In genomic region chr1:232322162-232322734, GRCh38 we compare ENCODE assay signal across 16 cellular contexts.
"Had no signal": no experiment of that assay in that cellular context is flagged by ENCODE, and none has a peak within 500 bp of the region (broad histone marks: within the 10 kb centered on the region; RNA-seq: fewer than 3 reads in every experiment).

No MANE protein-coding gene starts in this region.

- H3K36me3 Mint-ChIP-seq: activated naive CD8-positive, alpha-beta T cell treated with anti-CD3 and anti-CD28 coated beads, Interleukin-2, amount 10 ng/mL, durations not matched to agents 7 days and 5 days; mesothelial cell of epicardium; naive B cell; stimulated activated memory B cell treated with anti-CD40 and anti-IgM and Interleukin-4, amounts not matched to agents 10 μg/mL and 1 μg/mL and 100 μg/mL, for 72 hours had no signal

- H3K27me3 Mint-ChIP-seq: stimulated activated memory B cell treated with anti-CD40 and anti-IgM and Interleukin-4, amounts not matched to agents 10 μg/mL and 1 μg/mL and 100 μg/mL, for 72 hours had no signal

- H3K9me3 Mint-ChIP-seq: activated naive CD8-positive, alpha-beta T cell treated with anti-CD3 and anti-CD28 coated beads, Interleukin-2, amount 10 ng/mL, durations not matched to agents 7 days and 5 days; activated T-helper 1 cell treated with anti-CD3 and anti-CD28 coated beads, Interleukin-12 subunit alpha, Interleukin-12 subunit beta, Interleukin-2, Interleukin-4 antibody, amounts not matched to agents 30 ng/mL and 10 ng/mL and 1 ng/mL, durations not matched to agents 14 hours and 24 hours and 36 hours; effector memory CD8-positive, alpha-beta T cell; mesothelial cell of epicardium; stimulated activated memory B cell treated with anti-CD40 and anti-IgM and Interleukin-4, amounts not matched to agents 10 μg/mL and 1 μg/mL and 100 μg/mL, for 72 hours had no signal

- H3K4me1 ChIP-seq: foreskin keratinocyte, lower lobe of right lung, pancreas, tibial artery had no signal

- DNase-seq: activated CD4-positive, alpha-beta T cell treated with anti-CD3 and anti-CD28 coated beads, Interleukin-2, amount 50 U/mL, for 1 hour; activated naive CD4-positive, alpha-beta T cell; activated naive CD8-positive, alpha-beta T cell treated with anti-CD3 and anti-CD28 coated beads, Interleukin-2, amount 10 ng/mL, durations not matched to agents 7 days and 5 days; anterior cingulate cortex; brain microvascular endothelial cell; dermis blood vessel endothelial cell; effector memory CD8-positive, alpha-beta T cell; foreskin keratinocyte; lower lobe of right lung; naive B cell; pancreas; stimulated activated CD4-positive, alpha-beta T cell treated with anti-CD3 and anti-CD28 coated beads, Interleukin-2, amount 100 ng/mL, for 48 hours; tibial artery had no signal

- H3K4me3 Mint-ChIP-seq: activated naive CD8-positive, alpha-beta T cell treated with anti-CD3 and anti-CD28 coated beads, Interleukin-2, amount 10 ng/mL, durations not matched to agents 7 days and 5 days; activated T-helper 1 cell treated with anti-CD3 and anti-CD28 coated beads, Interleukin-12 subunit alpha, Interleukin-12 subunit beta, Interleukin-2, Interleukin-4 antibody, amounts not matched to agents 30 ng/mL and 10 ng/mL and 1 ng/mL, durations not matched to agents 14 hours and 24 hours and 36 hours; effector memory CD8-positive, alpha-beta T cell; mesothelial cell of epicardium; naive B cell; stimulated activated memory B cell treated with anti-CD40 and anti-IgM and Interleukin-4, amounts not matched to agents 10 μg/mL and 1 μg/mL and 100 μg/mL, for 72 hours had no signal

- H3K4me3 ChIP-seq: lower lobe of right lung, pancreas, tibial artery had no signal

- H3K27ac Mint-ChIP-seq: activated naive CD8-positive, alpha-beta T cell treated with anti-CD3 and anti-CD28 coated beads, Interleukin-2, amount 10 ng/mL, durations not matched to agents 7 days and 5 days; activated T-helper 1 cell treated with anti-CD3 and anti-CD28 coated beads, Interleukin-12 subunit alpha, Interleukin-12 subunit beta, Interleukin-2, Interleukin-4 antibody, amounts not matched to agents 30 ng/mL and 10 ng/mL and 1 ng/mL, durations not matched to agents 14 hours and 24 hours and 36 hours; effector memory CD8-positive, alpha-beta T cell; mesothelial cell of epicardium; naive B cell; stimulated activated memory B cell treated with anti-CD40 and anti-IgM and Interleukin-4, amounts not matched to agents 10 μg/mL and 1 μg/mL and 100 μg/mL, for 72 hours had no signal

- H3K9me3 ChIP-seq: lower lobe of right lung, pancreas, tibial artery had no signal

- H3K27me3 ChIP-seq: brain microvascular endothelial cell, pancreas, tibial artery had no signal

- H3K4me1 Mint-ChIP-seq: activated naive CD8-positive, alpha-beta T cell treated with anti-CD3 and anti-CD28 coated beads, Interleukin-2, amount 10 ng/mL, durations not matched to agents 7 days and 5 days; naive B cell; stimulated activated memory B cell treated with anti-CD40 and anti-IgM and Interleukin-4, amounts not matched to agents 10 μg/mL and 1 μg/mL and 100 μg/mL, for 72 hours had no signal

- H3K36me3 ChIP-seq: brain microvascular endothelial cell, lower lobe of right lung, pancreas, tibial artery had no signal

- ATAC-seq: effector memory CD8-positive, alpha-beta T cell; foreskin keratinocyte; stimulated activated memory B cell treated with anti-CD40 and anti-IgM and Interleukin-4, amounts not matched to agents 10 μg/mL and 1 μg/mL and 100 μg/mL, for 72 hours had no signal

- H3K27ac ChIP-seq: brain microvascular endothelial cell, foreskin keratinocyte, lower lobe of right lung, pancreas, tibial artery had no signal
